Comparison of ENCODE assay signal across 8 cellular contexts in genomic region chr5:134004626-134005414, GRCh38. TPM values are rescaled to one million over a fixed set of nuclear protein-coding genes. Genes with fewer than 3 reads are reported as not detected.
DNase-seq lines count a peak whose midpoint lies in the region; ATAC-seq, FAIRE-seq and TF ChIP-seq lines count a peak whose summit lies in the region.

TSS of gene VDAC1 (minus strand) at chr5:134004975. CDS start at chr5:133993012, 11,963 bp downstream.

- peak within 1 kb of the TSS; percentile 94 for H3K4me3 Mint-ChIP-seq in activated CD4-positive, alpha-beta T cell treated with anti-CD3 and anti-CD28 coated beads for 36 hours

- POLR2A ChIA-PET in A549 (lab: Yijun Ruan, JAX) = interaction anchor here (0.5 to 1.4 kb wide), 12 partner anchors 8 to 520 kb away, joined by 3 to 11 read pairs (median 4); partner anchors contain the start of gene SKP1
- POLR2A ChIA-PET in activated CD4-positive, alpha-beta T cell treated with anti-CD3 and anti-CD28 coated beads for 36 hours (lab: Charles Lee) = interaction anchor here (0.5 to 1.8 kb wide), 7 partner anchors 10 to 221 kb away, joined by 3 to 6 read pairs (median 4); partner anchors contain the start of gene PPP2CA

- CTCF ChIA-PET in A549 (lab: Yijun Ruan, JAX) = interaction anchor here (0.9 to 6.4 kb wide), 9 partner anchors 8 to 141 kb away, joined by 3 to 36 read pairs (median 4); no protein-coding TSS in a partner anchor
- CTCF ChIA-PET in activated CD4-positive, alpha-beta T cell treated with anti-CD3 and anti-CD28 coated beads for 36 hours (lab: Charles Lee) = interaction anchor here (0.7 to 3.5 kb wide), 8 partner anchors 8 to 902 kb away, joined by 3 to 21 read pairs (median 4); no protein-coding TSS in a partner anchor

- H3K4me3 ChIP-seq in A549 (peak within 1 kb of the TSS; percentile 90), choroid plexus epithelial cell (ENCODE audit: low read depth, low read length) (peak within 1 kb of the TSS; percentile 85)

- peak; percentile 83 to 85 for ATAC-seq in A549
- ATAC-seq in GM18517 (IDR thresholded peaks at IDR 0.05; ENCODE audit: unreplicated experiment) = peak; percentile 69
- peak; percentile 71 for ATAC-seq in HG03039 (IDR thresholded peaks at IDR 0.05; ENCODE audit: unreplicated experiment)
- peak; percentile 85 for ATAC-seq in activated CD4-positive, alpha-beta T cell treated with anti-CD3 and anti-CD28 coated beads for 36 hours
- peak; percentile 84 for ATAC-seq in left colon

- TF ChIP-seq RAD21 in A549 (conservative IDR thresholded peaks at IDR 0.05 in 1 of 2, IDR thresholded peaks at IDR 0.05 in 1 of 2) = no peak

- peaks cover 40% of the 10 kb centered on the region for H3K36me3 Mint-ChIP-seq in activated CD4-positive, alpha-beta T cell treated with anti-CD3 and anti-CD28 coated beads for 36 hours (ENCODE audit: low read depth)

- TF ChIP-seq EP300 in A549 (IDR thresholded peaks at IDR 0.05) = no peak

- DNase-seq in A549 (ENCODE audit: low read depth in 1 of 2, low spot score in 1 of 2) = peak; percentile 85 to 88
- peak; percentile 64 for DNase-seq in NCI-H2171 treated with DMSO at 0.1 percent for 48 hours (lab: John Stamatoyannopoulos, UW)
- DNase-seq in activated CD4-positive, alpha-beta T cell treated with anti-CD3 and anti-CD28 coated beads for 36 hours = peak; percentile 92
- DNase-seq in choroid plexus epithelial cell (ENCODE audit: low read depth) = peak; percentile 86
- peak; percentile 71 to 81 for DNase-seq in left colon
- peak; percentile 80 to 82 for DNase-seq in stimulated activated CD4-positive, alpha-beta T cell treated with anti-CD3 and anti-CD28 coated beads, Interleukin-2, amount 100 ng/mL, for 24 hours

- peak within 1 kb of the TSS; percentile 98 for H3K27ac ChIP-seq in A549

- intact Hi-C loops in activated CD4-positive, alpha-beta T cell treated with anti-CD3 and anti-CD28 coated beads for 36 hours (cut with DNase I, micrococcal nuclease) = loop anchor here (1.0 to 10.0 kb wide), 14 partner anchors 36 to 1043 kb away; partner anchors contain the start of genes C5orf15 (in 2 of the 2), JADE2 (in 2 of the 2), DDX46 (in 1 of the 2) and PPP2CA (in 1 of the 2)
- intact Hi-C loops in left colon (cut with DNase I, micrococcal nuclease) = no loop called here

- H3K4me1 Mint-ChIP-seq in activated CD4-positive, alpha-beta T cell treated with anti-CD3 and anti-CD28 coated beads for 36 hours = peaks cover 43% of the 10 kb centered on the region

- peak; percentile 84 for TF ChIP-seq POLR2A in A549 (IDR thresholded peaks at IDR 0.05; ENCODE audit: low read length)

- H3K27me3 Mint-ChIP-seq in activated CD4-positive, alpha-beta T cell treated with anti-CD3 and anti-CD28 coated beads for 36 hours = no peaks in the 10 kb centered on the region

- peak within 1 kb of the TSS; percentile 93 for H3K4me2 ChIP-seq in A549

- FAIRE-seq in A549 (lab: Jason Lieb, UNC) = no peak

- WGBS in A549 (ENCODE audit: missing lambda C conversion rate) = 0% methylated on average over 10 of the region's 95 CpGs

- H3K9me3 Mint-ChIP-seq in activated CD4-positive, alpha-beta T cell treated with anti-CD3 and anti-CD28 coated beads for 36 hours (ENCODE audit: low read depth) = no peaks in the 10 kb centered on the region

- H3K9me3 ChIP-seq in A549 = no peaks in the 10 kb centered on the region

- TF ChIP-seq CTCF in A549 (IDR thresholded peaks at IDR 0.05) (no peak), choroid plexus epithelial cell (conservative IDR thresholded peaks at IDR 0.05; ENCODE audit: low read depth, low read length) (no peak)

- peaks cover 55% of the 10 kb centered on the region for H3K4me1 ChIP-seq in A549

- H3K27ac Mint-ChIP-seq in activated CD4-positive, alpha-beta T cell treated with anti-CD3 and anti-CD28 coated beads for 36 hours = peak within 1 kb of the TSS; percentile 98

TF ChIP-seq in A549, 52 proteins besides CTCF, POLR2A, EP300 and RAD21:
- TF ChIP-seq EHF (CRISPR knock-in tag; IDR thresholded peaks at IDR 0.05) = no peak
- peak; percentile 37 for TF ChIP-seq E2F6 (IDR thresholded peaks at IDR 0.05; ENCODE audit: borderline replicate concordance, low read depth)
- 0 out of 2 replicates have a peak, but pooled peaks have one; percentile 33 for TF ChIP-seq KDM5A (IDR thresholded peaks at IDR 0.05)
- peak; percentile 60; the same call in 1 of the 2 replicates for TF ChIP-seq RNF2 (IDR thresholded peaks at IDR 0.05; ENCODE audit: borderline replicate concordance, low read depth)
- TF ChIP-seq HOXB5 (CRISPR knock-in tag; IDR thresholded peaks at IDR 0.05) = peak; percentile 59; the same call in 1 of the 2 replicates
- TF ChIP-seq BCL3 (IDR thresholded peaks at IDR 0.05) = peak; percentile 90; the same call in 2 of the 3 replicates
- TF ChIP-seq MAX (IDR thresholded peaks at IDR 0.05) = peak; percentile 85
- peak; percentile 55; the same call in 1 of the 2 replicates for TF ChIP-seq HDAC2 (IDR thresholded peaks at IDR 0.05)
- no peak for TF ChIP-seq POLR2AphosphoS2 (conservative IDR thresholded peaks at IDR 0.05; ENCODE audit: low read length)
- TF ChIP-seq NR3C1 (IDR thresholded peaks at IDR 0.05) = no peak
- TF ChIP-seq USF2 (IDR thresholded peaks at IDR 0.05) = no peak
- peak in 1 of 2 experiments; percentile 80 for TF ChIP-seq JUN (IDR thresholded peaks at IDR 0.05)
- TF ChIP-seq PHF8 (IDR thresholded peaks at IDR 0.05; ENCODE audit: borderline replicate concordance, low read depth) = peak; percentile 55
- no peak for TF ChIP-seq CBX2 (IDR thresholded peaks at IDR 0.05; ENCODE audit: borderline replicate concordance, low read depth)
- peak; percentile 33; the same call in 1 of the 2 replicates for TF ChIP-seq MYC (IDR thresholded peaks at IDR 0.05; ENCODE audit: borderline replicate concordance, low read length)
- TF ChIP-seq TP53 (CRISPR knock-in tag; IDR thresholded peaks at IDR 0.05) = no peak

RNA-seq across cellular contexts. Expression of gene VDAC1, which starts in this region (rescaled TPM):
- polyA plus RNA-seq in A549 (2011; rRNA removed) (300 and 369 TPM in 2 replicates), A549 (2017; fragmentation: RNase III; extraction: RNeasy Plus Mini Kit Qiagen cat#74134 plus additional on column Dnase treatment) (416 to 463 TPM (median 442 TPM) in 3 replicates)
- 253 and 262 TPM in 2 replicates for polyA plus RNA-seq in A549 (2012; cell fraction: cytosol; rRNA removed)
- 142 and 193 TPM in 2 replicates for polyA plus RNA-seq in A549 (2012; cell fraction: nucleus; rRNA removed)
- 145 and 174 TPM in 2 replicates for polyA minus RNA-seq in A549 (2011; rRNA and poly(A)+ RNA removed)
- 100 to 1,000 TPM; 482 to 486 TPM for total RNA-seq in activated CD4-positive, alpha-beta T cell treated with anti-CD3 and anti-CD28 coated beads for 36 hours
- total RNA-seq in left colon = 100 to 1,000 TPM; 229 to 263 TPM

Comparison
In these comparisons a context has a peak if more than half of its experiments do, and no peak if none do; other contexts are left out.
1. Peak in every context shown above with its lines: DNase-seq, ATAC-seq, H3K4me3 ChIP-seq and H3K27ac ChIP-seq.
2. intact Hi-C loops: an anchor here in activated CD4-positive, alpha-beta T cell treated with anti-CD3 and anti-CD28 coated beads for 36 hours (1.0 to 10.0 kb wide); none called in left colon.